In the genomic region with DNA sequence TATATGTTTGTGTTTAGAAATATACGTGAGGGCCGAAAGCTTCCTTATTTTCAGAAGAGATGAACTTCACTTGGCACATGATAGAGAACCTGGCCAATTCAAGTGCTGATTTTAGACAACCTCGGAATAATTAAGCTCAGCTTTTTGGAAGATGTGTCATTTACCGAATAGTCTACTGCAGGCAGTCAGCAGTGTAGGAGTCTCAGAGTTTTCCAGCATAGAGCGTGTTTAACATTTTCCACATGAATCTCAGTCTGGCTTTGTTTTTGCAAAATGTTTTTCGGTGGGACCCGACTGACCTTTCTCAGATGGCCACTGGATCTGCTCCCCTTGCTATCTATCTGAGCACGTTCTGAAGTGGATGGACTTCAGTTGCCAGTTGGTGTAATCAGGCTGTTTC, we compare ENCODE assay signal across 12 cellular contexts. TPM values are rescaled to one million over a fixed set of nuclear protein-coding genes. Genes with fewer than 3 reads are reported as not detected.
A peak's percentile ranks its signal among the peaks of the same experiment; 100 is the strongest.
DNase-seq lines count a peak whose midpoint lies in the region; ATAC-seq and TF ChIP-seq lines count a peak whose summit lies in the region.
"Had no signal": no experiment of that assay in that cellular context is flagged by ENCODE, and none has a peak within 500 bp of the region (broad histone marks: within the 10 kb centered on the region; RNA-seq: fewer than 3 reads in every experiment).

No MANE protein-coding gene starts in this region.

- no peak overlapping the region for H3K4me3 Mint-ChIP-seq in T-helper 17 cell
- H3K4me3 Mint-ChIP-seq: activated T-helper 1 cell treated with anti-CD3 and anti-CD28 coated beads, Interleukin-12 subunit alpha, Interleukin-12 subunit beta, Interleukin-2, Interleukin-4 antibody, amounts not matched to agents 30 ng/mL and 10 ng/mL and 1 ng/mL, durations not matched to agents 14 hours and 24 hours and 36 hours had no signal

- H3K9me3 ChIP-seq in left ventricle myocardium inferior (replicated peaks) (no peaks in the 10 kb centered on the region), T-helper 17 cell (ENCODE audit: control insufficient read depth, low read length, poor library complexity, severe bottlenecking) (no peaks in the 10 kb centered on the region), hepatocyte (ENCODE audit: low read depth) (no peaks in the 10 kb centered on the region), transverse colon (no peaks in the 10 kb centered on the region)

- DNase-seq in left ventricle myocardium inferior (no peak), left cardiac atrium (no peak), T-helper 17 cell (no peak), hepatocyte (ENCODE audit: low spot score) (no peak), transverse colon (no peak), NCI-H2107 treated with DMSO at 0.1 percent for 48 hours (lab: John Stamatoyannopoulos, UW; ENCODE audit: unreplicated experiment) (no peak), NK-92 (lab: John Stamatoyannopoulos, UW; ENCODE audit: unreplicated experiment) (no peak), NCI-H2196 treated with DMSO at 0.1 percent for 48 hours (lab: John Stamatoyannopoulos, UW; ENCODE audit: unreplicated experiment) (no peak)
- DNase-seq: NCI-H1092; stimulated activated CD4-positive, alpha-beta T cell treated with anti-CD3 and anti-CD28 coated beads, Interleukin-12 subunit alpha, Interleukin-12 subunit beta, amount 100 ng/mL, for 4 hours had no signal

- ATAC-seq in left cardiac atrium (no peak), T-helper 17 cell (no peak)

- H3K4me3 ChIP-seq in left ventricle myocardium inferior (peak overlapping the region; percentile 41), hepatocyte (no peak overlapping the region), transverse colon (no peak overlapping the region)
- H3K4me3 ChIP-seq: coronary artery had no signal

- H2AFZ ChIP-seq in hepatocyte: no peak overlapping the region

- H3K4me1 Mint-ChIP-seq in T-helper 17 cell: peaks cover 55% of the 10 kb centered on the region

- intact Hi-C loops in left ventricle myocardium inferior (cut with micrococcal nuclease): no loop called here
- intact Hi-C loops in left cardiac atrium (cut with DNase I): loop anchor here (5.0 kb wide), 3 partner anchors 832 to 937 kb away; no protein-coding TSS in a partner anchor
- intact Hi-C loops in transverse colon (cut with DNase I; ENCODE audit: low total_unique reads): no loop called here

- peaks cover 96% of the 10 kb centered on the region for H3K4me1 ChIP-seq in left ventricle myocardium inferior
- H3K4me1 ChIP-seq in hepatocyte (ENCODE audit: insufficient read depth): peaks cover 23% of the 10 kb centered on the region
- H3K4me1 ChIP-seq in transverse colon: peaks cover 6 to 68% (median 18%) of the 10 kb centered on the region in 4 donors

- peak overlapping the region; percentile 93 for H3K27ac Mint-ChIP-seq in T-helper 17 cell

- TF ChIP-seq POLR2A in transverse colon (IDR thresholded peaks at IDR 0.05): no peak

- peak overlapping the region; percentile 24 for H3K4me2 ChIP-seq in hepatocyte

- no peaks in the 10 kb centered on the region for H4K20me1 ChIP-seq in hepatocyte (ENCODE audit: insufficient read depth, poor library complexity, severe bottlenecking)

- no peak for TF ChIP-seq CTCF in left ventricle myocardium inferior (IDR thresholded peaks at IDR 0.05; ENCODE audit: borderline replicate concordance)
- TF ChIP-seq CTCF in hepatocyte (IDR thresholded peaks at IDR 0.05; ENCODE audit: poor library complexity): no peak
- TF ChIP-seq CTCF in transverse colon (IDR thresholded peaks at IDR 0.05): no peak

- H3K36me3 Mint-ChIP-seq in T-helper 17 cell (ENCODE audit: low read depth): peaks cover 2% of the 10 kb centered on the region

- 86% methylated on average over 8 of the region's 8 CpGs for WGBS in hepatocyte (ENCODE audit: low lambda C conversion rate, missing lambda C conversion rate)
- 63 to 69% methylated on average over 6 to 8 of the region's 8 CpGs for WGBS in transverse colon (ENCODE audit: low coverage in 1 of 2), 2 donors

- in situ Hi-C loops in transverse colon (cut with MboI; ENCODE audit: low pct_ligation_motif_present in 1 of 4, low pct_unique_long_range_greater_than_20kb in 1 of 4, low sequenced_read_pairs in 3 of 4): loop anchor here (10.0 to 25.0 kb wide), 5 partner anchors 110 to 927 kb away; a partner anchor contains a TSS

- peaks cover 77% of the 10 kb centered on the region for H3K79me2 ChIP-seq in hepatocyte

- no peak for TF ChIP-seq EP300 in transverse colon (IDR thresholded peaks at IDR 0.05; ENCODE audit: low read depth)

- H3K27me3 Mint-ChIP-seq in T-helper 17 cell: no peaks in the 10 kb centered on the region

- H3K27me3 ChIP-seq in left ventricle myocardium inferior (ENCODE audit: low read depth): no peaks in the 10 kb centered on the region
- H3K27me3 ChIP-seq in hepatocyte: no peaks in the 10 kb centered on the region
- no peaks in the 10 kb centered on the region for H3K27me3 ChIP-seq in transverse colon

- H3K9me2 ChIP-seq in hepatocyte (replicated peaks; ENCODE audit: insufficient read depth): no peaks in the 10 kb centered on the region

- no peaks in the 10 kb centered on the region for H3K36me3 ChIP-seq in left ventricle myocardium inferior
- no peaks in the 10 kb centered on the region for H3K36me3 ChIP-seq in hepatocyte (replicated peaks; ENCODE audit: insufficient read depth, low read depth)
- no peaks in the 10 kb centered on the region for H3K36me3 ChIP-seq in transverse colon

- H3K27ac ChIP-seq in left ventricle myocardium inferior (replicated peaks): peak overlapping the region; percentile 75
- no peak overlapping the region for H3K27ac ChIP-seq in hepatocyte
- peak overlapping the region; percentile 8 to 47 (median 38) for H3K27ac ChIP-seq in transverse colon

RNA-seq across cellular contexts. Expression of a gene that starts 4.7 kb away (rescaled TPM):
- 42.7 TPM for total RNA-seq in left ventricle myocardium inferior
- total RNA-seq in left cardiac atrium: 10 to 100 TPM; 40.7 to 42.8 TPM
- total RNA-seq in T-helper 17 cell: 10 to 100 TPM; 64.2 to 66.0 TPM
- 30.9 and 42.5 TPM in 2 replicates for total RNA-seq in hepatocyte
- polyA plus RNA-seq in hepatocyte: 22.3 and 27.5 TPM in 2 replicates
- total RNA-seq in transverse colon: 10 to 100 TPM; 13.8 to 37.5 (median 19.0) TPM

Comparison
In these comparisons a context has a peak if more than half of its experiments do, and no peak if none do; other contexts are left out.
1. intact Hi-C loops: an anchor here in left cardiac atrium (5.0 kb wide); none called in left ventricle myocardium inferior and transverse colon.